ENCODE assay signal across 13 cellular contexts in the genomic region with DNA sequence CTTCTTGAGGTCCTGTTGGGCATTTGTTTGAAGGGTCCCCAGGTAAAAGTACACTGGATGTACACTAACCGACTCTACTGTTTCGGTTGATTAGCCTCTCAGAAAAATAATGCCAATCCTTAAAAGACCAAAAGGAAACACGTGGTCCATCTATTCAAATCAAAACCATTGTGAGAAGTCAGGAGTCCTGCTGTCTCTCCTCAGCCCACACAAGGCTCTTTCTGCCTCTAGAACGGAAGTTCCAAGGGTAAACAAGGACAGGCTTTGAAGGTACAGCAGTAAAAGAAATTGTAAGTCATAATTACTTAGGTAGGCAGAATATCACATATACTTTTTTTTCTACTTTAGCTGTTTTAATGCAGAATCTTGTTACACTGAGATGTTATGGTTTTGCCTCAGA.
DNase-seq lines count a peak whose midpoint lies in the region; ATAC-seq and TF ChIP-seq lines count a peak whose summit lies in the region.
"Had no signal": no experiment of that assay in that cellular context is flagged by ENCODE, and none has a peak within 500 bp of the region (broad histone marks: within the 10 kb centered on the region; RNA-seq: fewer than 3 reads in every experiment).

No MANE protein-coding gene starts in this region.

- TF ChIP-seq CTCF in neural crest cell (conservative IDR thresholded peaks at IDR 0.05) (no peak), dorsolateral prefrontal cortex (IDR thresholded peaks at IDR 0.05 in 54 of 56, conservative IDR thresholded peaks at IDR 0.05 in 2 of 56; ENCODE audit: low read depth in 1 of 56, partially characterized antibody in 56 of 56) (no peak)

- DNase-seq in neural crest cell (ENCODE audit: low read depth, low spot score) (no peak), dorsolateral prefrontal cortex (no peak), NCI-H748 (lab: John Stamatoyannopoulos, UW; ENCODE audit: unreplicated experiment) (no peak), DMS114 treated with DMSO at 0.1 percent for 48 hours (lab: John Stamatoyannopoulos, UW; ENCODE audit: unreplicated experiment) (no peak)
- DNase-seq in stimulated activated naive CD4-positive, alpha-beta T cell (lab: John Stamatoyannopoulos, UW), result no peak
- DNase-seq: activated T-cell treated with anti-CD3 and anti-CD28 coated beads, Interleukin-2, amount 50 U/mL, for 48 hours; Calu3; NCI-H2029 had no signal

- H3K36me3 Mint-ChIP-seq in neural crest cell (ENCODE audit: low read depth), result no peaks in the 10 kb centered on the region

- intact Hi-C loops in dorsolateral prefrontal cortex (cut with DNase I), result no loop called here

- no peaks in the 10 kb centered on the region for H3K9me3 Mint-ChIP-seq in neural crest cell

- H3K4me1 Mint-ChIP-seq in neural crest cell, result peaks cover 18% of the 10 kb centered on the region

- H3K27ac Mint-ChIP-seq in neural crest cell (ENCODE audit: unreplicated experiment), result peak overlapping the region; percentile 10

- H3K27me3 ChIP-seq in dorsolateral prefrontal cortex, result peaks cover 0 to 5% (median 0%) of the 10 kb centered on the region in 45 donors

- peak; percentile 81 for ATAC-seq in GM18867 (IDR thresholded peaks at IDR 0.05; ENCODE audit: unreplicated experiment)
- peak; percentile 65 for ATAC-seq in GM21528 (IDR thresholded peaks at IDR 0.05; ENCODE audit: low FRiP score, unreplicated experiment)
- ATAC-seq in HG03175 (IDR thresholded peaks at IDR 0.05; ENCODE audit: unreplicated experiment), result peak; percentile 71

- H3K27ac ChIP-seq in dorsolateral prefrontal cortex, result no peak overlapping the region
- H3K27ac ChIP-seq: epithelial cell of prostate had no signal

- H3K4me3 Mint-ChIP-seq in neural crest cell, result no peak overlapping the region

- H3K4me3 ChIP-seq in dorsolateral prefrontal cortex, result no peak overlapping the region
- H3K4me3 ChIP-seq: smooth muscle cell had no signal

- no peaks in the 10 kb centered on the region for H3K27me3 Mint-ChIP-seq in neural crest cell (ENCODE audit: low read depth)
